ENCODE assay signal across 17 cellular contexts in genomic region chr20:50229156-50229605, GRCh38. TPM values are rescaled to one million over a fixed set of nuclear protein-coding genes. Genes with fewer than 3 reads are reported as not detected.
A peak's percentile ranks its signal among the peaks of the same experiment; 100 is the strongest.
DNase-seq lines count a peak whose midpoint lies in the region; ATAC-seq and TF ChIP-seq lines count a peak whose summit lies in the region.
"Had no signal": no experiment of that assay in that cellular context is flagged by ENCODE, and none has a peak within 500 bp of the region (broad histone marks: within the 10 kb centered on the region; RNA-seq: fewer than 3 reads in every experiment).

No MANE protein-coding gene starts in this region.

- H2BK5ac ChIP-seq in neuronal stem cell (ENCODE audit: low read length), result peak overlapping the region; percentile 29

- H3K27me3 Mint-ChIP-seq in dendritic cell treated with granulocyte-macrophage colony-stimulating factor and Interleukin-4, amounts not matched to agents 40 ng/mL and 50 ng/mL, for 4 days, result peaks cover 3% of the 10 kb centered on the region
- H3K27me3 Mint-ChIP-seq in activated CD8-positive, alpha-beta memory T cell treated with anti-CD3 and anti-CD28 coated beads, Interleukin-2, amount 10 ng/mL, durations not matched to agents 7 days and 5 days, result peaks cover 4% of the 10 kb centered on the region

- no peak for ATAC-seq in activated CD8-positive, alpha-beta memory T cell treated with anti-CD3 and anti-CD28 coated beads, Interleukin-2, amount 10 ng/mL, durations not matched to agents 7 days and 5 days

- H3K27me3 ChIP-seq in HL-60 (ENCODE audit: insufficient read depth, poor library complexity, severe bottlenecking) (no peaks in the 10 kb centered on the region), neuronal stem cell (ENCODE audit: control insufficient read depth in 3 of 3, insufficient read depth in 3 of 3, low read depth in 1 of 3, low read length in 3 of 3) (peaks cover 0 to 5% (median 1%) of the 10 kb centered on the region in 3 experiments), vagina (no peaks in the 10 kb centered on the region)
- H3K27me3 ChIP-seq: BLaER1 had no signal

- CTCF ChIA-PET in activated CD8-positive, alpha-beta memory T cell treated with anti-CD3 and anti-CD28 coated beads, Interleukin-2, amount 10 ng/mL, durations not matched to agents 7 days and 5 days (lab: Charles Lee), result no interaction called here

- no peak overlapping the region for H3K4me3 Mint-ChIP-seq in dendritic cell treated with granulocyte-macrophage colony-stimulating factor and Interleukin-4, amounts not matched to agents 40 ng/mL and 50 ng/mL, for 4 days
- no peak overlapping the region for H3K4me3 Mint-ChIP-seq in activated CD8-positive, alpha-beta memory T cell treated with anti-CD3 and anti-CD28 coated beads, Interleukin-2, amount 10 ng/mL, durations not matched to agents 7 days and 5 days

- no peak for TF ChIP-seq CTCF in HL-60 (IDR thresholded peaks at IDR 0.05; ENCODE audit: insufficient read depth, low read length)
- no peak for TF ChIP-seq CTCF in vagina (IDR thresholded peaks at IDR 0.05)

- H4K8ac ChIP-seq in neuronal stem cell (ENCODE audit: low read depth, low read length), result no peak overlapping the region

- peak overlapping the region; percentile 58 for H3K18ac ChIP-seq in neuronal stem cell (ENCODE audit: low read length)

- peak overlapping the region; percentile 31; the same call in 1 of the 2 replicates for H3K27ac ChIP-seq in HL-60 (replicated peaks)
- no peak overlapping the region for H3K27ac ChIP-seq in neuronal stem cell (replicated peaks; ENCODE audit: low read length)
- no peak overlapping the region for H3K27ac ChIP-seq in vagina
- H3K27ac ChIP-seq: 22Rv1, BLaER1 had no signal

- H2BK15ac ChIP-seq in neuronal stem cell (ENCODE audit: low read length), result no peak overlapping the region

- H3K4me1 ChIP-seq in neuronal stem cell (ENCODE audit: control insufficient read depth in 2 of 2, insufficient read depth in 1 of 2, low read depth in 1 of 2, low read length in 2 of 2) (no peaks in the 10 kb centered on the region), vagina (peaks cover 34% of the 10 kb centered on the region)

- H3K9me3 ChIP-seq in neuronal stem cell (replicated peaks in 1 of 2; ENCODE audit: control insufficient read depth in 2 of 2, insufficient read depth in 1 of 2, low read depth in 1 of 2, low read length in 2 of 2), result no peaks in the 10 kb centered on the region
- H3K9me3 ChIP-seq in vagina, result no peaks in the 10 kb centered on the region
- H3K9me3 ChIP-seq: BLaER1 had no signal

- no peak for TF ChIP-seq POLR2A in vagina (IDR thresholded peaks at IDR 0.05)

- H3K23ac ChIP-seq in neuronal stem cell (ENCODE audit: low read depth, low read length, poor library complexity), result no peak overlapping the region

- no peak overlapping the region for H2BK120ac ChIP-seq in neuronal stem cell (ENCODE audit: low read depth, low read length)

- peak overlapping the region; percentile 11 for H3K27ac Mint-ChIP-seq in dendritic cell treated with granulocyte-macrophage colony-stimulating factor and Interleukin-4, amounts not matched to agents 40 ng/mL and 50 ng/mL, for 4 days
- no peak overlapping the region for H3K27ac Mint-ChIP-seq in activated CD8-positive, alpha-beta memory T cell treated with anti-CD3 and anti-CD28 coated beads, Interleukin-2, amount 10 ng/mL, durations not matched to agents 7 days and 5 days

- H3K9me3 Mint-ChIP-seq in dendritic cell treated with granulocyte-macrophage colony-stimulating factor and Interleukin-4, amounts not matched to agents 40 ng/mL and 50 ng/mL, for 4 days, result peaks cover 8% of the 10 kb centered on the region
- H3K9me3 Mint-ChIP-seq in activated CD8-positive, alpha-beta memory T cell treated with anti-CD3 and anti-CD28 coated beads, Interleukin-2, amount 10 ng/mL, durations not matched to agents 7 days and 5 days (ENCODE audit: low read depth), result peaks cover 2% of the 10 kb centered on the region

- H3K9ac ChIP-seq in neuronal stem cell (ENCODE audit: low read depth, low read length, poor library complexity), result no peak overlapping the region
- H3K9ac ChIP-seq: BLaER1 had no signal

- H3K36me3 ChIP-seq in neuronal stem cell (replicated peaks in 1 of 2; ENCODE audit: control insufficient read depth in 2 of 2, insufficient read depth in 2 of 2, low read length in 2 of 2) (no peaks in the 10 kb centered on the region), vagina (no peaks in the 10 kb centered on the region)
- H3K36me3 ChIP-seq: BLaER1 had no signal

- peaks cover 67% of the 10 kb centered on the region for H3K4me1 Mint-ChIP-seq in dendritic cell treated with granulocyte-macrophage colony-stimulating factor and Interleukin-4, amounts not matched to agents 40 ng/mL and 50 ng/mL, for 4 days (ENCODE audit: low read depth)
- peaks cover 12% of the 10 kb centered on the region for H3K4me1 Mint-ChIP-seq in activated CD8-positive, alpha-beta memory T cell treated with anti-CD3 and anti-CD28 coated beads, Interleukin-2, amount 10 ng/mL, durations not matched to agents 7 days and 5 days

- H3K79me1 ChIP-seq in neuronal stem cell (ENCODE audit: low read depth, low read length), result no peaks in the 10 kb centered on the region

- in situ Hi-C loops in ACHN (cut with HindIII; ENCODE audit: low pct_ligation_motif_present, low pct_unique_long_range_greater_than_20kb, low sequenced_read_pairs), result no loop called here

- no peak overlapping the region for H2AFZ ChIP-seq in neuronal stem cell (ENCODE audit: low read length)

- intact Hi-C loops in dendritic cell treated with granulocyte-macrophage colony-stimulating factor and Interleukin-4, amounts not matched to agents 40 ng/mL and 50 ng/mL, for 4 days (cut with micrococcal nuclease), result no loop called here
- intact Hi-C loops in vagina (cut with DNase I), result no loop called here

- H2BK12ac ChIP-seq in neuronal stem cell (ENCODE audit: low read length), result no peak overlapping the region

- H3K4me3 ChIP-seq in HL-60 (replicated peaks; ENCODE audit: insufficient read depth, low read length) (no peak overlapping the region), neuronal stem cell (ENCODE audit: low read length in 2 of 2) (no peak overlapping the region), vagina (no peak overlapping the region)
- H3K4me3 ChIP-seq: BLaER1 had no signal

- peak; percentile 19 for DNase-seq in SIG-M5 treated with dmso at 0.1 percent for 504 hours (lab: John Stamatoyannopoulos, UW; ENCODE audit: unreplicated experiment)
- no peak for DNase-seq in SIG-M5 (lab: John Stamatoyannopoulos, UW)
- DNase-seq in HL-60 (ENCODE audit: low read depth in 1 of 2, low spot score in 1 of 2), result peak in 1 of 2 experiments; percentile 50
- no peak for DNase-seq in neuronal stem cell (ENCODE audit: low spot score)
- no peak for DNase-seq in vagina (ENCODE audit: extremely low spot score in 2 of 2)
- DNase-seq in activated CD8-positive, alpha-beta memory T cell treated with anti-CD3 and anti-CD28 coated beads, Interleukin-2, amount 10 ng/mL, durations not matched to agents 7 days and 5 days, result no peak
- DNase-seq in ACHN, result no peak
- DNase-seq: DMS153; EL; NCI-H1092; NCI-H1694; NCI-H69; NK-92 treated with Interleukin-12 subunit alpha and Interleukin-12 subunit beta, amount 100 ng/mL, for 24 hours; OCI-M1 had no signal

- no peak overlapping the region for H3K14ac ChIP-seq in neuronal stem cell (ENCODE audit: low read length)

- H4K91ac ChIP-seq in neuronal stem cell (ENCODE audit: low read depth, low read length, poor library complexity), result no peak overlapping the region

- no peak overlapping the region for H3K4ac ChIP-seq in neuronal stem cell (ENCODE audit: low read length)

- H3K36me3 Mint-ChIP-seq in dendritic cell treated with granulocyte-macrophage colony-stimulating factor and Interleukin-4, amounts not matched to agents 40 ng/mL and 50 ng/mL, for 4 days (ENCODE audit: low read depth), result no peaks in the 10 kb centered on the region
- no peaks in the 10 kb centered on the region for H3K36me3 Mint-ChIP-seq in activated CD8-positive, alpha-beta memory T cell treated with anti-CD3 and anti-CD28 coated beads, Interleukin-2, amount 10 ng/mL, durations not matched to agents 7 days and 5 days

- H2AK5ac ChIP-seq in neuronal stem cell (ENCODE audit: low read depth, low read length), result no peak overlapping the region

- H3K4me2 ChIP-seq in neuronal stem cell (ENCODE audit: insufficient read depth, low read length, poor library complexity, severe bottlenecking), result no peak overlapping the region

- no CpG with 5 or more reads among the region's 10 CpGs for WGBS in neuronal stem cell (ENCODE audit: extremely low coverage in 2 of 2, insufficient read length in 2 of 2, insufficient replicate concordance in 1 of 2), 2 donors

RNA-seq across cellular contexts. Expression of gene CEBPB, which starts 38.6 kb away (rescaled TPM):
- polyA plus RNA-seq in neuronal stem cell (2013, experiment 1 of 2), result 3.2 TPM
- 3.2 TPM for polyA plus RNA-seq in neuronal stem cell (2013, experiment 2 of 2)
- total RNA-seq in vagina, result 264 TPM
- total RNA-seq in activated CD8-positive, alpha-beta memory T cell treated with anti-CD3 and anti-CD28 coated beads, Interleukin-2, amount 10 ng/mL, durations not matched to agents 7 days and 5 days, result 10 to 100 TPM; 32.6 to 34.6 TPM
